Comparison of ENCODE assay signal across 8 cellular contexts in genomic region chr19:10095948-10096614, GRCh38. TPM values are rescaled to one million over a fixed set of nuclear protein-coding genes. Genes with fewer than 3 reads are reported as not detected.
DNase-seq lines count a peak whose midpoint lies in the region; ATAC-seq and TF ChIP-seq lines count a peak whose summit lies in the region.

No MANE protein-coding gene starts in this region.

- peak overlapping the region in 1 of 2 experiments; percentile 79 for H2BK12ac ChIP-seq in mesenchymal stem cell (ENCODE audit: low read length in 2 of 2)

- H3K27me3 Mint-ChIP-seq in activated CD4-positive, alpha-beta memory T cell treated with anti-CD3 and anti-CD28 coated beads, Interleukin-2, amount 10 ng/mL, durations not matched to agents 7 days and 5 days: no peaks in the 10 kb centered on the region

- peak overlapping the region; percentile 71 for H2BK120ac ChIP-seq in mesenchymal stem cell (ENCODE audit: low read depth, low read length)

- WGBS in mesenchymal stem cell: 8% methylated on average over 72 of the region's 97 CpGs

- H3K18ac ChIP-seq in mesenchymal stem cell (ENCODE audit: low read depth in 1 of 2, low read length in 2 of 2): peak overlapping the region; percentile 92 to 98

- peaks cover 36% of the 10 kb centered on the region for H3K4me1 Mint-ChIP-seq in activated CD4-positive, alpha-beta memory T cell treated with anti-CD3 and anti-CD28 coated beads, Interleukin-2, amount 10 ng/mL, durations not matched to agents 7 days and 5 days

- no peak for TF ChIP-seq CTCF in C4-2B (conservative IDR thresholded peaks at IDR 0.05)

- peak overlapping the region; percentile 35 for H3K4me3 Mint-ChIP-seq in activated CD4-positive, alpha-beta memory T cell treated with anti-CD3 and anti-CD28 coated beads, Interleukin-2, amount 10 ng/mL, durations not matched to agents 7 days and 5 days

- H3K9me3 Mint-ChIP-seq in activated CD4-positive, alpha-beta memory T cell treated with anti-CD3 and anti-CD28 coated beads, Interleukin-2, amount 10 ng/mL, durations not matched to agents 7 days and 5 days: peaks cover 4% of the 10 kb centered on the region

- peak overlapping the region in 1 of 2 experiments; percentile 94 for H3K14ac ChIP-seq in mesenchymal stem cell (ENCODE audit: low read length in 2 of 2)

- peak; percentile 89 for ATAC-seq in GM19372 (IDR thresholded peaks at IDR 0.05; ENCODE audit: low read depth, unreplicated experiment)
- ATAC-seq in HG03521 (IDR thresholded peaks at IDR 0.05; ENCODE audit: unreplicated experiment): peak; percentile 90

- H3K36me3 ChIP-seq in mesenchymal stem cell (ENCODE audit: control insufficient read depth in 1 of 2, insufficient read depth in 2 of 2, low read depth in 1 of 2, low read length in 2 of 2): peaks cover 25 to 27% of the 10 kb centered on the region in 2 experiments

- H3K36me3 Mint-ChIP-seq in activated CD4-positive, alpha-beta memory T cell treated with anti-CD3 and anti-CD28 coated beads, Interleukin-2, amount 10 ng/mL, durations not matched to agents 7 days and 5 days (ENCODE audit: low read depth): peaks cover 35% of the 10 kb centered on the region

- POLR2A ChIA-PET in activated CD4-positive, alpha-beta memory T cell treated with anti-CD3 and anti-CD28 coated beads, Interleukin-2, amount 10 ng/mL, durations not matched to agents 7 days and 5 days (lab: Charles Lee): interaction anchor here (0.6 to 4.8 kb wide), 11 partner anchors 9 to 175 kb away, joined by 3 to 52 read pairs (median 6); partner anchors contain the start of genes EIF3G, ICAM1, P2RY11 and PPAN

- peak; percentile 89 for DNase-seq in NCI-H748 (lab: John Stamatoyannopoulos, UW; ENCODE audit: unreplicated experiment)
- peak; percentile 92 for DNase-seq in activated CD4-positive, alpha-beta memory T cell treated with anti-CD3 and anti-CD28 coated beads, Interleukin-2, amount 10 ng/mL, durations not matched to agents 7 days and 5 days
- peak; percentile 82 for DNase-seq in effector CD8-positive, alpha-beta T cell (lab: John Stamatoyannopoulos, UW)
- peak; percentile 81 for DNase-seq in mesenchymal stem cell
- DNase-seq in stimulated activated CD8-positive, alpha-beta memory T cell treated with anti-CD3 and anti-CD28 coated beads, Interleukin-12 subunit alpha, Interleukin-12 subunit beta, amount 100 ng/mL, for 24 hours (ENCODE audit: extremely low read depth): peak; percentile 69

- peaks cover 9% of the 10 kb centered on the region for H3K4me1 ChIP-seq in mesenchymal stem cell (ENCODE audit: control insufficient read depth, insufficient read depth, low read depth, low read length)

- peak overlapping the region; percentile 97 for H4K8ac ChIP-seq in mesenchymal stem cell (ENCODE audit: low read length)

- peak overlapping the region; percentile 23 for H3K27ac Mint-ChIP-seq in activated CD4-positive, alpha-beta memory T cell treated with anti-CD3 and anti-CD28 coated beads, Interleukin-2, amount 10 ng/mL, durations not matched to agents 7 days and 5 days

- H3K9me3 ChIP-seq in mesenchymal stem cell (ENCODE audit: control insufficient read depth, low read length): no peaks in the 10 kb centered on the region

- no peaks in the 10 kb centered on the region for H3K79me1 ChIP-seq in mesenchymal stem cell (replicated peaks; ENCODE audit: low read length, poor library complexity, severe bottlenecking)

- H3K4ac ChIP-seq in mesenchymal stem cell (ENCODE audit: low read depth in 1 of 2, low read length in 2 of 2): peak overlapping the region; percentile 76 to 79

- H2AK5ac ChIP-seq in mesenchymal stem cell (ENCODE audit: low read length, severe bottlenecking): peak overlapping the region; percentile 32

- H3K27me3 ChIP-seq in mesenchymal stem cell (ENCODE audit: control insufficient read depth in 1 of 2, insufficient read depth in 1 of 2, low read length in 2 of 2): no peaks in the 10 kb centered on the region

- peak overlapping the region; percentile 81 for H3K9ac ChIP-seq in mesenchymal stem cell (ENCODE audit: low read length)

- H2BK5ac ChIP-seq in mesenchymal stem cell (ENCODE audit: low read depth, low read length, poor library complexity, severe bottlenecking): peak overlapping the region; percentile 80

- peak overlapping the region; percentile 74 for H2AFZ ChIP-seq in mesenchymal stem cell (ENCODE audit: low read depth, low read length)

- H3K23ac ChIP-seq in mesenchymal stem cell (ENCODE audit: low read length in 2 of 2): no peak overlapping the region

- H4K91ac ChIP-seq in mesenchymal stem cell (ENCODE audit: low read length): peak overlapping the region; percentile 98

- CTCF ChIA-PET in activated CD4-positive, alpha-beta memory T cell treated with anti-CD3 and anti-CD28 coated beads, Interleukin-2, amount 10 ng/mL, durations not matched to agents 7 days and 5 days (lab: Charles Lee): interaction anchor here (0.9 to 3.6 kb wide), 11 partner anchors 8 to 261 kb away, joined by 3 to 72 read pairs (median 4); partner anchors contain the start of genes P2RY11, PIN1 and PPAN

- peak overlapping the region; percentile 39 to 75 for H3K4me3 ChIP-seq in mesenchymal stem cell (ENCODE audit: insufficient read depth in 1 of 2, low read depth in 1 of 2, low read length in 2 of 2)

- H3K27ac ChIP-seq in C4-2B (peak overlapping the region; percentile 78), mesenchymal stem cell (ENCODE audit: low read length, poor library complexity, severe bottlenecking) (no peak overlapping the region)

- peak overlapping the region; percentile 6 for H2BK15ac ChIP-seq in mesenchymal stem cell (ENCODE audit: low read depth, poor library complexity, severe bottlenecking)

- peak overlapping the region; percentile 85 for H3K4me2 ChIP-seq in mesenchymal stem cell (ENCODE audit: low read length, poor library complexity, severe bottlenecking)

RNA-seq across cellular contexts. Expression of gene ANGPTL6, which starts 6.4 kb away (rescaled TPM):
- 1 to 10 TPM; 2.4 TPM for total RNA-seq in activated CD4-positive, alpha-beta memory T cell treated with anti-CD3 and anti-CD28 coated beads, Interleukin-2, amount 10 ng/mL, durations not matched to agents 7 days and 5 days
- polyA plus RNA-seq in mesenchymal stem cell (2013, experiment 1 of 2): 0.11 TPM
- 0.16 TPM for polyA plus RNA-seq in mesenchymal stem cell (2013, experiment 2 of 2)

RNA-seq across cellular contexts. Expression of gene SHFL, which starts 10.0 kb away (rescaled TPM):
- 100 to 1,000 TPM; 103 to 108 TPM for total RNA-seq in activated CD4-positive, alpha-beta memory T cell treated with anti-CD3 and anti-CD28 coated beads, Interleukin-2, amount 10 ng/mL, durations not matched to agents 7 days and 5 days
- polyA plus RNA-seq in mesenchymal stem cell (2013, experiment 1 of 2): 41.6 TPM
- 41.6 TPM for polyA plus RNA-seq in mesenchymal stem cell (2013, experiment 2 of 2)

RNA-seq across cellular contexts. Expression of gene PPAN, which starts 10.1 kb away (rescaled TPM):
- 10 to 100 TPM; 74.3 to 75.6 TPM for total RNA-seq in activated CD4-positive, alpha-beta memory T cell treated with anti-CD3 and anti-CD28 coated beads, Interleukin-2, amount 10 ng/mL, durations not matched to agents 7 days and 5 days
- 15.8 TPM for polyA plus RNA-seq in mesenchymal stem cell (2013, experiment 1 of 2)
- polyA plus RNA-seq in mesenchymal stem cell (2013, experiment 2 of 2): 15.0 TPM

RNA-seq across cellular contexts. Expression of gene P2RY11, which starts 15.4 kb away (rescaled TPM):
- 10 to 100 TPM; 33.2 to 33.5 TPM for total RNA-seq in activated CD4-positive, alpha-beta memory T cell treated with anti-CD3 and anti-CD28 coated beads, Interleukin-2, amount 10 ng/mL, durations not matched to agents 7 days and 5 days
- 3.2 TPM for polyA plus RNA-seq in mesenchymal stem cell (2013, experiment 1 of 2)
- 3.4 TPM for polyA plus RNA-seq in mesenchymal stem cell (2013, experiment 2 of 2)

RNA-seq across cellular contexts. Expression of gene EIF3G, which starts 23.6 kb away (rescaled TPM):
- total RNA-seq in activated CD4-positive, alpha-beta memory T cell treated with anti-CD3 and anti-CD28 coated beads, Interleukin-2, amount 10 ng/mL, durations not matched to agents 7 days and 5 days: 100 to 1,000 TPM; 202 to 203 TPM
- polyA plus RNA-seq in mesenchymal stem cell (2013, experiment 1 of 2): 167 TPM
- polyA plus RNA-seq in mesenchymal stem cell (2013, experiment 2 of 2): 162 TPM
